Comparison of ENCODE assay signal across 15 cellular contexts in genomic region chr12:109466821-109467220, GRCh38. TPM values are rescaled to one million over a fixed set of nuclear protein-coding genes. Genes with fewer than 3 reads are reported as not detected.
DNase-seq lines count a peak whose midpoint lies in the region; ATAC-seq and TF ChIP-seq lines count a peak whose summit lies in the region.
"Had no signal": no experiment of that assay in that cellular context is flagged by ENCODE, and none has a peak within 500 bp of the region (broad histone marks: within the 10 kb centered on the region; RNA-seq: fewer than 3 reads in every experiment).

No MANE protein-coding gene starts in this region.

- no peak overlapping the region for H2AK5ac ChIP-seq in trophoblast cell (ENCODE audit: low read length)

- no peak overlapping the region for H4K8ac ChIP-seq in trophoblast cell (ENCODE audit: low read depth, low read length)

- H4K12ac ChIP-seq in trophoblast cell (ENCODE audit: low read depth, low read length), result no peak overlapping the region

- no peak overlapping the region for H2AFZ ChIP-seq in trophoblast cell (ENCODE audit: insufficient read depth, low read length, poor library complexity)

- H3K9ac ChIP-seq in adipocyte (ENCODE audit: low read length) (peak overlapping the region; percentile 59), trophoblast cell (ENCODE audit: low read length) (no peak overlapping the region)

- no peak overlapping the region for H3K4me3 Mint-ChIP-seq in mesothelial cell of epicardium
- H3K4me3 Mint-ChIP-seq: activated CD4-positive, alpha-beta memory T cell treated with anti-CD3 and anti-CD28 coated beads for 36 hours; CD8-positive, alpha-beta T cell had no signal

- no peak overlapping the region for H2BK12ac ChIP-seq in trophoblast cell (ENCODE audit: low read length)

- H3K27me3 Mint-ChIP-seq in mesothelial cell of epicardium (ENCODE audit: low read depth), result no peaks in the 10 kb centered on the region
- H3K27me3 Mint-ChIP-seq: activated CD4-positive, alpha-beta memory T cell treated with anti-CD3 and anti-CD28 coated beads for 36 hours had no signal

- peaks cover 16% of the 10 kb centered on the region for H3K36me3 Mint-ChIP-seq in mesothelial cell of epicardium

- peak overlapping the region; percentile 6 for H3K4ac ChIP-seq in trophoblast cell (ENCODE audit: low read depth, low read length)

- peaks cover 36% of the 10 kb centered on the region for H3K4me1 Mint-ChIP-seq in mesothelial cell of epicardium

- no peak overlapping the region for H3K4me2 ChIP-seq in trophoblast cell (ENCODE audit: low read length)

- ATAC-seq in thoracic aorta (ENCODE audit: insufficient number of reproducible peaks, low FRiP score, low read depth) (no peak), HG02642 (IDR thresholded peaks at IDR 0.05; ENCODE audit: poor library complexity, unreplicated experiment) (no peak)
- ATAC-seq: activated naive CD4-positive, alpha-beta T cell treated with anti-CD3 and anti-CD28 coated beads, Interleukin-2, amount 50 U/mL, for 72 hours; CD8-positive, alpha-beta T cell had no signal

- H3K79me2 ChIP-seq in trophoblast cell (ENCODE audit: control insufficient read depth, insufficient read depth, low read length, poor library complexity), result peaks cover 37% of the 10 kb centered on the region

- H3K9me3 Mint-ChIP-seq in mesothelial cell of epicardium, result no peaks in the 10 kb centered on the region
- H3K9me3 Mint-ChIP-seq: activated CD4-positive, alpha-beta memory T cell treated with anti-CD3 and anti-CD28 coated beads for 36 hours; activated naive CD4-positive, alpha-beta T cell treated with anti-CD3 and anti-CD28 coated beads, Interleukin-2, amount 50 U/mL, for 72 hours; CD8-positive, alpha-beta T cell had no signal

- H3K14ac ChIP-seq in trophoblast cell (ENCODE audit: low read length), result no peak overlapping the region

- no peak overlapping the region for H2BK5ac ChIP-seq in trophoblast cell (ENCODE audit: low read depth, low read length, poor library complexity)

- H3K36me3 ChIP-seq in adipocyte (ENCODE audit: control insufficient read depth, insufficient read depth, low read length, severe bottlenecking) (peaks cover 38% of the 10 kb centered on the region), trophoblast cell (ENCODE audit: control insufficient read depth in 1 of 2, insufficient read depth in 2 of 2, low read length in 2 of 2) (peaks cover 41 to 56% of the 10 kb centered on the region in 2 experiments), thoracic aorta (peaks cover 29% of the 10 kb centered on the region)

- WGBS in trophoblast cell (ENCODE audit: extremely low coverage, insufficient coverage, insufficient read length), result no CpG with 5 or more reads among the region's 3 CpGs

- H3K27me3 ChIP-seq in adipocyte (replicated peaks; ENCODE audit: control insufficient read depth, insufficient read depth, low read length) (no peaks in the 10 kb centered on the region), trophoblast cell (ENCODE audit: insufficient read depth, low read length) (no peaks in the 10 kb centered on the region), thoracic aorta (replicated peaks; ENCODE audit: insufficient read depth) (no peaks in the 10 kb centered on the region)

- H3K23ac ChIP-seq in trophoblast cell (ENCODE audit: low read length), result no peak overlapping the region

- H3K27ac ChIP-seq in trophoblast cell (ENCODE audit: low read depth, low read length) (peak overlapping the region; percentile 7), thoracic aorta (peak overlapping the region; percentile 99)

- H3K9me3 ChIP-seq in adipocyte (ENCODE audit: control insufficient read depth, low read length), result no peaks in the 10 kb centered on the region
- H3K9me3 ChIP-seq in trophoblast cell (ENCODE audit: insufficient read depth, low read depth, low read length), result no peaks in the 10 kb centered on the region
- no peaks in the 10 kb centered on the region for H3K9me3 ChIP-seq in thoracic aorta

- H3K27ac Mint-ChIP-seq in mesothelial cell of epicardium, result no peak overlapping the region
- H3K27ac Mint-ChIP-seq: activated CD4-positive, alpha-beta memory T cell treated with anti-CD3 and anti-CD28 coated beads for 36 hours; activated naive CD4-positive, alpha-beta T cell treated with anti-CD3 and anti-CD28 coated beads, Interleukin-2, amount 50 U/mL, for 72 hours; CD8-positive, alpha-beta T cell had no signal

- H4K91ac ChIP-seq in trophoblast cell (ENCODE audit: low read depth, low read length), result no peak overlapping the region

- peaks cover 68% of the 10 kb centered on the region for H3K4me1 ChIP-seq in adipocyte (ENCODE audit: control insufficient read depth, insufficient read depth, low read length)
- H3K4me1 ChIP-seq in trophoblast cell (ENCODE audit: control insufficient read depth in 1 of 2, insufficient read depth in 2 of 2, low read length in 2 of 2), result peaks cover 56 to 58% of the 10 kb centered on the region in 2 experiments
- peaks cover 68 to 97% of the 10 kb centered on the region in 2 donors for H3K4me1 ChIP-seq in thoracic aorta (ENCODE audit: control insufficient read depth in 1 of 2, low read depth in 2 of 2)

- H2BK120ac ChIP-seq in trophoblast cell (ENCODE audit: insufficient read depth, low read length, poor library complexity), result no peak overlapping the region

- no peak for DNase-seq in adipocyte (ENCODE audit: low read depth)
- DNase-seq in globus pallidus (ENCODE audit: low spot score), result peak; percentile 43
- no peak for DNase-seq in trophoblast cell
- no peak for DNase-seq in thoracic aorta (ENCODE audit: low spot score)
- DNase-seq in mesothelial cell of epicardium (ENCODE audit: low spot score in 2 of 2, unreplicated experiment in 2 of 2), result no peak
- no peak for DNase-seq in GM03348 (ENCODE audit: low spot score)
- DNase-seq: activated CD4-positive, alpha-beta memory T cell treated with anti-CD3 and anti-CD28 coated beads for 36 hours; activated T-cell treated with anti-CD3 and anti-CD28 coated beads, Interleukin-2, amount 50 U/mL, for 48 hours; CD8-positive, alpha-beta T cell; head of caudate nucleus; NCI-H1436 treated with DMSO at 0.1 percent for 48 hours; NCI-H774; T-helper 2 cell had no signal

- peaks cover 35% of the 10 kb centered on the region for H3K79me1 ChIP-seq in trophoblast cell (ENCODE audit: low read length)

- H3K4me3 ChIP-seq in adipocyte (ENCODE audit: low read length) (no peak overlapping the region), trophoblast cell (ENCODE audit: low read depth, low read length) (no peak overlapping the region), thoracic aorta (no peak overlapping the region)

- no peak overlapping the region for H3K18ac ChIP-seq in trophoblast cell (ENCODE audit: low read length)

- TF ChIP-seq CTCF in thoracic aorta (IDR thresholded peaks at IDR 0.05), result no peak
- no peak for TF ChIP-seq CTCF in mesothelial cell of epicardium (IDR thresholded peaks at IDR 0.05; ENCODE audit: unreplicated experiment)

RNA-seq across cellular contexts. Expression of gene KCTD10, which starts 10.3 kb away (rescaled TPM):
- 105 and 107 TPM in 2 replicates for polyA plus RNA-seq in trophoblast cell (2013)
- total RNA-seq in thoracic aorta (100 to 1,000 TPM; 109 to 271 TPM), mesothelial cell of epicardium (54.0 to 56.2 TPM (median 54.8 TPM) in 3 replicates)

RNA-seq across cellular contexts. Expression of gene UBE3B, which starts 10.6 kb away (rescaled TPM):
- 21.3 and 22.4 TPM in 2 replicates for polyA plus RNA-seq in trophoblast cell (2013)
- total RNA-seq in thoracic aorta (10 to 100 TPM; 41.4 to 75.3 TPM), mesothelial cell of epicardium (41.4 to 47.1 TPM (median 42.8 TPM) in 3 replicates)
